In the genomic region with DNA sequence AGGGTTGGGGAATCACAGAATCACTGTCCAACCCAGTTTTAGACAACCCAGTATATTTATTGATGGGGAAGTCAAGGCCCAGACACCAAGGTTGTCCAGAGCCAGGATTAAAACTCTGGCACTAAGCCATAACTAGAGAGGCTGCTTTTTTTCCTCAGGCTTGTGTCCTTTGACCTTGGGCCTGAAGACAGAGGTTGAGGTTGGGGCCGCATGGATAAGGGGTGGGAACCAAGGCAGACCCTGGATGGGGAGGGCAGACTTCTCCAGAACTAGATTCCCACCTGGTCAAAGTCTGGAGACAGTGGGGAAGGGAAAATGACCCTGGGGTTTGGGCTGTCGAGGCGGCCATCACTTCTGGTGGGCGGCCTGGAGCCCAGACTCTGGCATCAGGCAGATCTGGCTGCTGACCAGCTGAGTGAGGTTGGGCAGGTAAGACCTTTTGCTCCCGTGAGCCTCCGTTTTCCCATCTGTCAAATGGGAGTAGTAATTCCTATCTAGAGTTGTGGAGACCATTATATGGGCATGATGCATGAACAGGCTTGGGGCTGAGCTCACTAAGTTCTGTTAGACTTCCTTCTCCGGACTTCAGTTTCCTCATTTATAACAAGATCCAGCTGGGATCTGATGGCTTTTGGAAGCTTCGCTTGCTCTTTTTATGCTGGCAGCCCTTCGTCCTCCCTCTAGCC, we compare ENCODE assay signal across 1 cellular context.
TF ChIP-seq lines count a peak whose summit lies in the region.

No MANE protein-coding gene starts in this region.

TF ChIP-seq in A549, 52 proteins besides CTCF, POLR2A, EP300 and RAD21:
- TF ChIP-seq HDAC2 (IDR thresholded peaks at IDR 0.05): peak; percentile 86; the same call in 1 of the 2 replicates
- TF ChIP-seq BHLHE40 (IDR thresholded peaks at IDR 0.05; ENCODE audit: low read depth, low read length): no peak
- peak; percentile 96 for TF ChIP-seq KDM1A (IDR thresholded peaks at IDR 0.05; ENCODE audit: low read depth)
- TF ChIP-seq RCOR1 (IDR thresholded peaks at IDR 0.05; ENCODE audit: low read depth, low read length): no peak
- TF ChIP-seq JUN (IDR thresholded peaks at IDR 0.05): peak in 1 of 2 experiments; percentile 73; a peak in 3 of 5 replicates
- TF ChIP-seq MAFK (IDR thresholded peaks at IDR 0.05; ENCODE audit: partially characterized antibody): no peak
- no peak; the same call in none of the 2 replicates for TF ChIP-seq FOSB (CRISPR knock-in tag; IDR thresholded peaks at IDR 0.05)
- peak; percentile 31; the same call in 1 of the 2 replicates for TF ChIP-seq TP53 (CRISPR knock-in tag; IDR thresholded peaks at IDR 0.05)
- TF ChIP-seq, protein P1, sequence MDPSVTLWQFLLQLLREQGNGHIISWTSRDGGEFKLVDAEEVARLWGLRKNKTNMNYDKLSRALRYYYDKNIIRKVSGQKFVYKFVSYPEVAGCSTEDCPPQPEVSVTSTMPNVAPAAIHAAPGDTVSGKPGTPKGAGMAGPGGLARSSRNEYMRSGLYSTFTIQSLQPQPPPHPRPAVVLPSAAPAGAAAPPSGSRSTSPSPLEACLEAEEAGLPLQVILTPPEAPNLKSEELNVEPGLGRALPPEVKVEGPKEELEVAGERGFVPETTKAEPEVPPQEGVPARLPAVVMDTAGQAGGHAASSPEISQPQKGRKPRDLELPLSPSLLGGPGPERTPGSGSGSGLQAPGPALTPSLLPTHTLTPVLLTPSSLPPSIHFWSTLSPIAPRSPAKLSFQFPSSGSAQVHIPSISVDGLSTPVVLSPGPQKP (IDR thresholded peaks at IDR 0.05; ENCODE audit: low read depth, low read length): no peak
- TF ChIP-seq, protein P2, sequence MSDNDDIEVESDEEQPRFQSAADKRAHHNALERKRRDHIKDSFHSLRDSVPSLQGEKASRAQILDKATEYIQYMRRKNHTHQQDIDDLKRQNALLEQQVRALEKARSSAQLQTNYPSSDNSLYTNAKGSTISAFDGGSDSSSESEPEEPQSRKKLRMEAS (IDR thresholded peaks at IDR 0.05): no peak
- TF ChIP-seq RFX5 (IDR thresholded peaks at IDR 0.05): no peak
- TF ChIP-seq ZSCAN20 (CRISPR knock-in tag; IDR thresholded peaks at IDR 0.05): no peak
- TF ChIP-seq, protein P3, sequence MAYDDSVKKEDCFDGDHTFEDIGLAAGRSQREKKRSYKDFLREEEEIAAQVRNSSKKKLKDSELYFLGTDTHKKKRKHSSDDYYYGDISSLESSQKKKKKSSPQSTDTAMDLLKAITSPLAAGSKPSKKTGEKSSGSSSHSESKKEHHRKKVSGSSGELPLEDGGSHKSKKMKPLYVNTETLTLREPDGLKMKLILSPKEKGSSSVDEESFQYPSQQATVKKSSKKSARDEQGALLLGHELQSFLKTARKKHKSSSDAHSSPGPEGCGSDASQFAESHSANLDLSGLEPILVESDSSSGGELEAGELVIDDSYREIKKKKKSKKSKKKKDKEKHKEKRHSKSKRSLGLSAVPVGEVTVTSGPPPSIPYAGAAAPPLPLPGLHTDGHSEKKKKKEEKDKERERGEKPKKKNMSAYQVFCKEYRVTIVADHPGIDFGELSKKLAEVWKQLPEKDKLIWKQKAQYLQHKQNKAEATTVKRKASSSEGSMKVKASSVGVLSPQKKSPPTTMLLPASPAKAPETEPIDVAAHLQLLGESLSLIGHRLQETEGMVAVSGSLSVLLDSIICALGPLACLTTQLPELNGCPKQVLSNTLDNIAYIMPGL (CRISPR knock-in tag; IDR thresholded peaks at IDR 0.05; ENCODE audit: borderline replicate concordance): peak; percentile 63; the same call in 1 of the 2 replicates
- no peak for TF ChIP-seq EHF (CRISPR knock-in tag; IDR thresholded peaks at IDR 0.05)
- TF ChIP-seq FOSL2 (IDR thresholded peaks at IDR 0.05): no peak
- no peak for TF ChIP-seq FOSL2 (CRISPR knock-in tag; IDR thresholded peaks at IDR 0.05)
- no peak for TF ChIP-seq HOXB13 (CRISPR knock-in tag; IDR thresholded peaks at IDR 0.05; ENCODE audit: low read depth)
- no peak for TF ChIP-seq SREBF2 (IDR thresholded peaks at IDR 0.05)
- TF ChIP-seq, protein P4, sequence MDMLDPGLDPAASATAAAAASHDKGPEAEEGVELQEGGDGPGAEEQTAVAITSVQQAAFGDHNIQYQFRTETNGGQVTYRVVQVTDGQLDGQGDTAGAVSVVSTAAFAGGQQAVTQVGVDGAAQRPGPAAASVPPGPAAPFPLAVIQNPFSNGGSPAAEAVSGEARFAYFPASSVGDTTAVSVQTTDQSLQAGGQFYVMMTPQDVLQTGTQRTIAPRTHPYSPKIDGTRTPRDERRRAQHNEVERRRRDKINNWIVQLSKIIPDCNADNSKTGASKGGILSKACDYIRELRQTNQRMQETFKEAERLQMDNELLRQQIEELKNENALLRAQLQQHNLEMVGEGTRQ (IDR thresholded peaks at IDR 0.05): no peak
- TF ChIP-seq, protein P5, sequence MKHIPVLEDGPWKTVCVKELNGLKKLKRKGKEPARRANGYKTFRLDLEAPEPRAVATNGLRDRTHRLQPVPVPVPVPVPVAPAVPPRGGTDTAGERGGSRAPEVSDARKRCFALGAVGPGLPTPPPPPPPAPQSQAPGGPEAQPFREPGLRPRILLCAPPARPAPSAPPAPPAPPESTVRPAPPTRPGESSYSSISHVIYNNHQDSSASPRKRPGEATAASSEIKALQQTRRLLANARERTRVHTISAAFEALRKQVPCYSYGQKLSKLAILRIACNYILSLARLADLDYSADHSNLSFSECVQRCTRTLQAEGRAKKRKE (CRISPR knock-in tag; IDR thresholded peaks at IDR 0.05; ENCODE audit: low read depth): no peak
- TF ChIP-seq CBX2 (IDR thresholded peaks at IDR 0.05; ENCODE audit: borderline replicate concordance, low read depth): no peak
- TF ChIP-seq TFCP2L1 (CRISPR knock-in tag; IDR thresholded peaks at IDR 0.05): peak; percentile 70; the same call in 1 of the 2 replicates
- TF ChIP-seq, protein P6, sequence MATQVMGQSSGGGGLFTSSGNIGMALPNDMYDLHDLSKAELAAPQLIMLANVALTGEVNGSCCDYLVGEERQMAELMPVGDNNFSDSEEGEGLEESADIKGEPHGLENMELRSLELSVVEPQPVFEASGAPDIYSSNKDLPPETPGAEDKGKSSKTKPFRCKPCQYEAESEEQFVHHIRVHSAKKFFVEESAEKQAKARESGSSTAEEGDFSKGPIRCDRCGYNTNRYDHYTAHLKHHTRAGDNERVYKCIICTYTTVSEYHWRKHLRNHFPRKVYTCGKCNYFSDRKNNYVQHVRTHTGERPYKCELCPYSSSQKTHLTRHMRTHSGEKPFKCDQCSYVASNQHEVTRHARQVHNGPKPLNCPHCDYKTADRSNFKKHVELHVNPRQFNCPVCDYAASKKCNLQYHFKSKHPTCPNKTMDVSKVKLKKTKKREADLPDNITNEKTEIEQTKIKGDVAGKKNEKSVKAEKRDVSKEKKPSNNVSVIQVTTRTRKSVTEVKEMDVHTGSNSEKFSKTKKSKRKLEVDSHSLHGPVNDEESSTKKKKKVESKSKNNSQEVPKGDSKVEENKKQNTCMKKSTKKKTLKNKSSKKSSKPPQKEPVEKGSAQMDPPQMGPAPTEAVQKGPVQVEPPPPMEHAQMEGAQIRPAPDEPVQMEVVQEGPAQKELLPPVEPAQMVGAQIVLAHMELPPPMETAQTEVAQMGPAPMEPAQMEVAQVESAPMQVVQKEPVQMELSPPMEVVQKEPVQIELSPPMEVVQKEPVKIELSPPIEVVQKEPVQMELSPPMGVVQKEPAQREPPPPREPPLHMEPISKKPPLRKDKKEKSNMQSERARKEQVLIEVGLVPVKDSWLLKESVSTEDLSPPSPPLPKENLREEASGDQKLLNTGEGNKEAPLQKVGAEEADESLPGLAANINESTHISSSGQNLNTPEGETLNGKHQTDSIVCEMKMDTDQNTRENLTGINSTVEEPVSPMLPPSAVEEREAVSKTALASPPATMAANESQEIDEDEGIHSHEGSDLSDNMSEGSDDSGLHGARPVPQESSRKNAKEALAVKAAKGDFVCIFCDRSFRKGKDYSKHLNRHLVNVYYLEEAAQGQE (IDR thresholded peaks at IDR 0.05): 0 out of 2 replicates have a peak, but pooled peaks have one; percentile 18
- TF ChIP-seq CEBPB (IDR thresholded peaks at IDR 0.05): no peak; a peak in 1 of 4 replicates
- TF ChIP-seq JUNB (IDR thresholded peaks at IDR 0.05): no peak
- peak; percentile 92; the same call in 1 of the 2 replicates for TF ChIP-seq POLR2AphosphoS2 (conservative IDR thresholded peaks at IDR 0.05; ENCODE audit: low read length)
- no peak for TF ChIP-seq FOXS1 (CRISPR knock-in tag; IDR thresholded peaks at IDR 0.05)
- no peak for TF ChIP-seq RNF2 (IDR thresholded peaks at IDR 0.05; ENCODE audit: borderline replicate concordance, low read depth)
- TF ChIP-seq HOXA7 (CRISPR knock-in tag; IDR thresholded peaks at IDR 0.05): peak; percentile 92
- TF ChIP-seq ESRRA (IDR thresholded peaks at IDR 0.05; ENCODE audit: borderline replicate concordance, low read length): no peak
- TF ChIP-seq PHF8 (IDR thresholded peaks at IDR 0.05; ENCODE audit: borderline replicate concordance, low read depth): no peak
- no peak; the same call in 1 of the 2 replicates for TF ChIP-seq RARB (CRISPR knock-in tag; IDR thresholded peaks at IDR 0.05)
- TF ChIP-seq NPAS2 (CRISPR knock-in tag; IDR thresholded peaks at IDR 0.05; ENCODE audit: borderline replicate concordance): no peak
- TF ChIP-seq ZFP36 (IDR thresholded peaks at IDR 0.05; ENCODE audit: borderline replicate concordance, partially characterized antibody): no peak
- no peak; the same call in 1 of the 2 replicates for TF ChIP-seq HOXB5 (CRISPR knock-in tag; IDR thresholded peaks at IDR 0.05)
- TF ChIP-seq NR3C1 (IDR thresholded peaks at IDR 0.05): no peak
- no peak for TF ChIP-seq EHMT2 (IDR thresholded peaks at IDR 0.05; ENCODE audit: low read depth)
- TF ChIP-seq MYC (IDR thresholded peaks at IDR 0.05; ENCODE audit: borderline replicate concordance, low read length): no peak
- TF ChIP-seq ZNF302 (CRISPR knock-in tag; IDR thresholded peaks at IDR 0.05): no peak
- no peak for TF ChIP-seq KDM5A (IDR thresholded peaks at IDR 0.05)
- TF ChIP-seq, protein P7, sequence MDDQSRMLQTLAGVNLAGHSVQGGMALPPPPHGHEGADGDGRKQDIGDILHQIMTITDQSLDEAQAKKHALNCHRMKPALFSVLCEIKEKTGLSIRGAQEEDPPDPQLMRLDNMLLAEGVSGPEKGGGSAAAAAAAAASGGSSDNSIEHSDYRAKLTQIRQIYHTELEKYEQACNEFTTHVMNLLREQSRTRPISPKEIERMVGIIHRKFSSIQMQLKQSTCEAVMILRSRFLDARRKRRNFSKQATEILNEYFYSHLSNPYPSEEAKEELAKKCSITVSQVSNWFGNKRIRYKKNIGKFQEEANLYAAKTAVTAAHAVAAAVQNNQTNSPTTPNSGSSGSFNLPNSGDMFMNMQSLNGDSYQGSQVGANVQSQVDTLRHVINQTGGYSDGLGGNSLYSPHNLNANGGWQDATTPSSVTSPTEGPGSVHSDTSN (IDR thresholded peaks at IDR 0.05): peak; percentile 68
- TF ChIP-seq CBX8 (IDR thresholded peaks at IDR 0.05): no peak
- no peak for TF ChIP-seq ZC3H11A (IDR thresholded peaks at IDR 0.05)
- TF ChIP-seq CHD4 (IDR thresholded peaks at IDR 0.05; ENCODE audit: borderline replicate concordance): peak; percentile 89
- no peak; the same call in 2 of the 3 replicates for TF ChIP-seq SMC3 (IDR thresholded peaks at IDR 0.05)
- no peak for TF ChIP-seq NFE2L2 (conservative IDR thresholded peaks at IDR 0.05; ENCODE audit: low read length)
- peak; percentile 9; the same call in 1 of the 2 replicates for TF ChIP-seq MAZ (IDR thresholded peaks at IDR 0.05; ENCODE audit: borderline replicate concordance, low read depth, low read length)
- TF ChIP-seq HEYL (CRISPR knock-in tag; IDR thresholded peaks at IDR 0.05): no peak
- TF ChIP-seq, protein P8, sequence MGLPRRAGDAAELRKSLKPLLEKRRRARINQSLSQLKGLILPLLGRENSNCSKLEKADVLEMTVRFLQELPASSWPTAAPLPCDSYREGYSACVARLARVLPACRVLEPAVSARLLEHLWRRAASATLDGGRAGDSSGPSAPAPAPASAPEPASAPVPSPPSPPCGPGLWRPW (IDR thresholded peaks at IDR 0.05): no peak
- TF ChIP-seq, protein P9, sequence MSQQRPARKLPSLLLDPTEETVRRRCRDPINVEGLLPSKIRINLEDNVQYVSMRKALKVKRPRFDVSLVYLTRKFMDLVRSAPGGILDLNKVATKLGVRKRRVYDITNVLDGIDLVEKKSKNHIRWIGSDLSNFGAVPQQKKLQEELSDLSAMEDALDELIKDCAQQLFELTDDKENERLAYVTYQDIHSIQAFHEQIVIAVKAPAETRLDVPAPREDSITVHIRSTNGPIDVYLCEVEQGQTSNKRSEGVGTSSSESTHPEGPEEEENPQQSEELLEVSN (IDR thresholded peaks at IDR 0.05; ENCODE audit: borderline replicate concordance, low read depth): no peak
- TF ChIP-seq GATA3 (IDR thresholded peaks at IDR 0.05; ENCODE audit: borderline replicate concordance): peak; percentile 17
- TF ChIP-seq CHD2 (IDR thresholded peaks at IDR 0.05; ENCODE audit: low read length, partially characterized antibody): peak; percentile 25
- TF ChIP-seq, protein P10, sequence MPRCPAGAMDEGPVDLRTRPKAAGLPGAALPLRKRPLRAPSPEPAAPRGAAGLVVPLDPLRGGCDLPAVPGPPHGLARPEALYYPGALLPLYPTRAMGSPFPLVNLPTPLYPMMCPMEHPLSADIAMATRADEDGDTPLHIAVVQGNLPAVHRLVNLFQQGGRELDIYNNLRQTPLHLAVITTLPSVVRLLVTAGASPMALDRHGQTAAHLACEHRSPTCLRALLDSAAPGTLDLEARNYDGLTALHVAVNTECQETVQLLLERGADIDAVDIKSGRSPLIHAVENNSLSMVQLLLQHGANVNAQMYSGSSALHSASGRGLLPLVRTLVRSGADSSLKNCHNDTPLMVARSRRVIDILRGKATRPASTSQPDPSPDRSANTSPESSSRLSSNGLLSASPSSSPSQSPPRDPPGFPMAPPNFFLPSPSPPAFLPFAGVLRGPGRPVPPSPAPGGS (IDR thresholded peaks at IDR 0.05): peak; percentile 48; the same call in 2 of the 3 replicates
